ENCODE assay signal across 8 cellular contexts in the genomic region with DNA sequence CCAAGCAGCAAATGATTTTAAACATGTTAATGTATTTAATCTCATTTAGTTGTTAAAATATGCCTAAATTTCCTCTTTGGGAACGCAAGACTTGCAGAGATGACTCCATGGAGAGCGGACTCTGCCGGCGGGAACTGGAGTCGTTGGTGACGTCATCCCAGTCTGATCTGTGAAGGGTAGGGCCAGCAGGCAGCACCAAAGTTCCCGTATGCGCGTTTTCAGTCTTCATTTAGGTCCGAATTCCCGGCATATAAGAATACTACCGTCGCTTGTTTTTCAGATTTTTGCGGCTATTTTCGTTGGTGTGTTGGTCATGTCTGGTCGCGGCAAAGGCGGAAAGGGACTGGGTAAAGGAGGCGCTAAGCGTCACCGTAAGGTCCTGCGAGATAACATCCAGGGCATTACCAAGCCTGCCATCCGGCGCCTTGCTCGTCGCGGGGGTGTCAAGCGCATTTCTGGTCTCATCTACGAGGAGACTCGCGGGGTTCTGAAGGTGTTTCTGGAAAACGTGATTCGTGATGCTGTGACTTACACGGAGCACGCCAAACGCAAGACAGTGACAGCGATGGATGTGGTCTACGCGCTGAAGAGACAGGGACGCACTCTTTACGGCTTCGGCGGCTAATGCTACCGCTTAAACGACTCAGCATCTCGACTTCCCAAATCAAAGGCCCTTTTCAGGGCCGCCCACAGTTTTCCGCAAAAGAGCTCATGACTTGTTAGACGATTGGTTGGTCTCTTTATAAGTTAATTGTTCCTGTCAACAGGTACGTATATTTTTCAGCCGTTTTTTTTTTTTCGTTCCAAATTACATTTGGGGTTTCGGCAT.
DNase-seq lines count a peak whose midpoint lies in the region; TF ChIP-seq lines count a peak whose summit lies in the region.

No MANE protein-coding gene starts in this region.

- H2AFZ ChIP-seq in Loucy (ENCODE audit: low read length) (no peak overlapping the region), neuron (ENCODE audit: low read depth, low read length) (peak overlapping the region; percentile 2)

- peak overlapping the region; percentile 99 for H3K9ac ChIP-seq in Loucy (ENCODE audit: low read depth, low read length, poor library complexity, severe bottlenecking)

- peak overlapping the region; percentile 97 for H3K27ac ChIP-seq in RWPE1
- H3K27ac ChIP-seq in suprapubic skin = peak overlapping the region; percentile 95

- TF ChIP-seq CTCF in Loucy (conservative IDR thresholded peaks at IDR 0.05; ENCODE audit: low read length) (peak; percentile 46), RWPE1 (conservative IDR thresholded peaks at IDR 0.05; ENCODE audit: low read depth) (peak; percentile 40; the same call in 1 of the 2 replicates), suprapubic skin (IDR thresholded peaks at IDR 0.05) (peak in 1 of 2 donors; percentile 27)

- H3F3A ChIP-seq in Loucy (ENCODE audit: low read depth) = peaks cover 19% of the 10 kb centered on the region

- peak overlapping the region; percentile 99 for H3K4me2 ChIP-seq in Loucy (ENCODE audit: low read depth, low read length, poor library complexity, severe bottlenecking)

- POLR2A ChIA-PET in RWPE1 (lab: Yijun Ruan, JAX; ENCODE audit: low non-redundant PET) = interaction anchor here (0.6 to 1.5 kb wide), 4 partner anchors 9 to 1610 kb away, joined by 3 to 10 read pairs (median 6); a partner anchor contains a TSS

- H3K27me3 ChIP-seq in Loucy (ENCODE audit: insufficient read depth, low read length, poor library complexity, severe bottlenecking) (no peaks in the 10 kb centered on the region), neuron (ENCODE audit: insufficient read depth, low read length) (no peaks in the 10 kb centered on the region), suprapubic skin (peaks cover 33% of the 10 kb centered on the region)

- H3K79me2 ChIP-seq in Loucy (ENCODE audit: insufficient read depth, low read length) = no peaks in the 10 kb centered on the region

- H3K9me2 ChIP-seq in Loucy (replicated peaks; ENCODE audit: low read depth, low read length) = no peaks in the 10 kb centered on the region

- peak; percentile 87 to 91 for TF ChIP-seq POLR2A in suprapubic skin (IDR thresholded peaks at IDR 0.05)

- peak; percentile 99 for DNase-seq in EH (ENCODE audit: low read depth)
- DNase-seq in GOT3 (lab: John Stamatoyannopoulos, UW) = peak; percentile 50
- peak; percentile 96 for DNase-seq in RWPE1 (ENCODE audit: low spot score)
- peak; percentile 57 for DNase-seq in activated gamma-delta T cell (lab: John Stamatoyannopoulos, UW)
- DNase-seq in foreskin melanocyte = peak; percentile 98
- DNase-seq in suprapubic skin (ENCODE audit: low spot score in 2 of 2) = peak; percentile 91 to 94

- H3K9me3 ChIP-seq in Loucy (ENCODE audit: insufficient read depth, low read depth, low read length) (no peaks in the 10 kb centered on the region), neuron (ENCODE audit: low read length) (no peaks in the 10 kb centered on the region), suprapubic skin (no peaks in the 10 kb centered on the region)

- CTCF ChIA-PET in RWPE1 (lab: Yijun Ruan, JAX) = interaction anchor here (0.7 kb wide), 1 partner anchor 62 kb away, joined by 7 read pairs; no protein-coding TSS in a partner anchor

- H3K36me3 ChIP-seq in Loucy (ENCODE audit: insufficient read depth, low read length) = no peaks in the 10 kb centered on the region
- no peaks in the 10 kb centered on the region for H3K36me3 ChIP-seq in neuron (ENCODE audit: insufficient read depth, low read length)
- no peaks in the 10 kb centered on the region for H3K36me3 ChIP-seq in suprapubic skin

- TF ChIP-seq EP300 in suprapubic skin (IDR thresholded peaks at IDR 0.05) = no peak

- peak overlapping the region; percentile 76 for H3K4me3 ChIP-seq in Loucy (ENCODE audit: low read length, poor library complexity, severe bottlenecking)
- peak overlapping the region; percentile 83 for H3K4me3 ChIP-seq in neuron (ENCODE audit: low read length)
- peak overlapping the region; percentile 61 for H3K4me3 ChIP-seq in suprapubic skin

- WGBS in suprapubic skin = under 1% methylated on average over 53 of the region's 53 CpGs

- H3K4me1 ChIP-seq in Loucy (ENCODE audit: insufficient read depth, low read length, poor library complexity, severe bottlenecking) = peaks cover 59% of the 10 kb centered on the region
- H3K4me1 ChIP-seq in neuron (ENCODE audit: insufficient read depth, low read length) = peaks cover 32% of the 10 kb centered on the region
- H3K4me1 ChIP-seq in suprapubic skin = peaks cover 35% of the 10 kb centered on the region

- no peaks in the 10 kb centered on the region for H4K20me1 ChIP-seq in Loucy (ENCODE audit: insufficient read depth, low read length, poor library complexity, severe bottlenecking)

Comparison
In these comparisons a context has a peak if more than half of its experiments do, and no peak if none do; other contexts are left out.
1. Peak in every context shown above with its lines: DNase-seq, H3K4me3 ChIP-seq and H3K27ac ChIP-seq.